Comparison of ENCODE assay signal across 9 cellular contexts in genomic region chr11:65612691-65613090, GRCh38. TPM values are rescaled to one million over a fixed set of nuclear protein-coding genes. Genes with fewer than 3 reads are reported as not detected.
DNase-seq lines count a peak whose midpoint lies in the region; FAIRE-seq and TF ChIP-seq lines count a peak whose summit lies in the region.
"Had no signal": no experiment of that assay in that cellular context is flagged by ENCODE, and none has a peak within 500 bp of the region (broad histone marks: within the 10 kb centered on the region; RNA-seq: fewer than 3 reads in every experiment).

No MANE protein-coding gene starts in this region.

- no peaks in the 10 kb centered on the region; the same call in 1 of the 2 replicates for H3K9me3 ChIP-seq in AG04450 (ENCODE audit: control insufficient read depth, insufficient read depth, low read length)
- no peaks in the 10 kb centered on the region for H3K9me3 ChIP-seq in Karpas-422 (ENCODE audit: low read length)
- no peaks in the 10 kb centered on the region for H3K9me3 ChIP-seq in colonic mucosa
- H3K9me3 ChIP-seq in neural cell (ENCODE audit: low read length) = no peaks in the 10 kb centered on the region

- H3K9ac ChIP-seq in Karpas-422 (ENCODE audit: low read length) = peak overlapping the region; percentile 80
- peak overlapping the region; percentile 76 to 96 for H3K9ac ChIP-seq in colonic mucosa (ENCODE audit: low read depth in 2 of 2, low read length in 2 of 2)
- H3K9ac ChIP-seq in neural cell (ENCODE audit: low read length) = no peak overlapping the region

- no peak overlapping the region for H2AFZ ChIP-seq in Karpas-422 (ENCODE audit: low read length)
- H2AFZ ChIP-seq in neural cell (ENCODE audit: low read depth, low read length) = no peak overlapping the region

- no peak for TF ChIP-seq POLR2A in lower leg skin (IDR thresholded peaks at IDR 0.05)

- no peak for DNase-seq in AG04450 (ENCODE audit: low read depth, low spot score)
- DNase-seq in Karpas-422 = no peak
- no peak for DNase-seq in colonic mucosa
- no peak for DNase-seq in urothelium cell line (ENCODE audit: low spot score)
- no peak for DNase-seq in lower leg skin (ENCODE audit: low spot score in 2 of 2)
- DNase-seq in hepatic stellate cell (ENCODE audit: low spot score) = no peak
- no peak for DNase-seq in effector CD4-positive, alpha-beta T cell

- TF ChIP-seq CTCF in AG04450 (IDR thresholded peaks at IDR 0.05; ENCODE audit: low read depth, low read length) (no peak), colonic mucosa (IDR thresholded peaks at IDR 0.05) (no peak), neural cell (IDR thresholded peaks at IDR 0.05; ENCODE audit: poor library complexity, severe bottlenecking) (no peak), lower leg skin (IDR thresholded peaks at IDR 0.05) (no peak)

- peaks cover 54% of the 10 kb centered on the region for H3K79me2 ChIP-seq in Karpas-422 (ENCODE audit: low read length)
- peaks cover 18% of the 10 kb centered on the region for H3K79me2 ChIP-seq in neural cell (replicated peaks; ENCODE audit: insufficient read depth, low read length)

- H3K27ac ChIP-seq in AG04450 (ENCODE audit: low read depth, low read length) (peak overlapping the region; percentile 39), Karpas-422 (ENCODE audit: low read length) (no peak overlapping the region), colonic mucosa (no peak overlapping the region), neural cell (ENCODE audit: low read length) (no peak overlapping the region)

- 58 to 72% methylated on average over 3 to 7 of the region's 7 CpGs for WGBS in lower leg skin, 2 donors

- POLR2A ChIA-PET in AG04450 (lab: Yijun Ruan, JAX) = no interaction called here

- CTCF ChIA-PET in AG04450 (lab: Charles Lee) = interaction anchor here (1.4 kb wide), 2 partner anchors 19 to 71 kb away, joined by 6 to 8 read pairs; no protein-coding TSS in a partner anchor

- no peak for TF ChIP-seq EP300 in neural cell (conservative IDR thresholded peaks at IDR 0.05; ENCODE audit: poor library complexity, severe bottlenecking)

- H3K4me3 ChIP-seq in AG04450 (ENCODE audit: low read depth, low read length) (peak overlapping the region; percentile 93), Karpas-422 (ENCODE audit: low read length) (peak overlapping the region; percentile 92), colonic mucosa (peak overlapping the region; percentile 90), neural cell (ENCODE audit: low read length) (peak overlapping the region; percentile 81), lower leg skin (ENCODE audit: low read depth, poor library complexity, severe bottlenecking) (no peak overlapping the region)

- H3F3A ChIP-seq in neural cell (ENCODE audit: insufficient read depth, low read length, poor library complexity, severe bottlenecking) = no peaks in the 10 kb centered on the region

- intact Hi-C loops in colonic mucosa (cut with DNase I) (loop anchor here (5.0 kb wide), 1 partner anchor 70 kb away; no protein-coding TSS in a partner anchor), lower leg skin (cut with DNase I; ENCODE audit: low total_unique reads) (loop anchor here (5.0 kb wide), 1 partner anchor 35 kb away; the partner anchor contains the start of gene EHBP1L1)

- H3K4me1 ChIP-seq in Karpas-422 (ENCODE audit: low read length) (peaks cover 36% of the 10 kb centered on the region), colonic mucosa (peaks cover 36% of the 10 kb centered on the region)

- peak overlapping the region; percentile 86 for H3K4me2 ChIP-seq in Karpas-422 (ENCODE audit: low read depth, low read length, poor library complexity, severe bottlenecking)
- H3K4me2 ChIP-seq in neural cell (ENCODE audit: low read length) = no peak overlapping the region

- no peak for FAIRE-seq in urothelium cell line (lab: Jason Lieb, UNC)

- H3K27me3 ChIP-seq in AG04450 (ENCODE audit: control insufficient read depth, insufficient read depth, low read length) = no peaks in the 10 kb centered on the region
- no peaks in the 10 kb centered on the region for H3K27me3 ChIP-seq in Karpas-422 (ENCODE audit: low read length)
- H3K27me3 ChIP-seq in colonic mucosa = no peaks in the 10 kb centered on the region
- no peaks in the 10 kb centered on the region for H3K27me3 ChIP-seq in neural cell (ENCODE audit: insufficient read depth, low read depth, low read length)

- TF ChIP-seq RAD21 in neural cell (conservative IDR thresholded peaks at IDR 0.05) = no peak

- H4K20me1 ChIP-seq in Karpas-422 (ENCODE audit: insufficient read depth, low read depth, low read length) (peaks cover 16% of the 10 kb centered on the region), neural cell (ENCODE audit: insufficient read depth) (no peaks in the 10 kb centered on the region)

- H3K9me2 ChIP-seq in Karpas-422 (replicated peaks; ENCODE audit: insufficient read depth, low read length) = no peaks in the 10 kb centered on the region
- no peaks in the 10 kb centered on the region for H3K9me2 ChIP-seq in neural cell (ENCODE audit: insufficient read depth, low read length)

- 0 out of 2 replicates have a peak, but pooled peaks cover 3% of the 10 kb centered on the region for H3K36me3 ChIP-seq in Karpas-422 (ENCODE audit: insufficient read depth, low read length)
- no peaks in the 10 kb centered on the region for H3K36me3 ChIP-seq in colonic mucosa
- no peaks in the 10 kb centered on the region for H3K36me3 ChIP-seq in neural cell (ENCODE audit: insufficient read depth, low read length)

TF ChIP-seq in neural cell, 6 proteins besides CTCF, POLR2A, EP300 and RAD21:
- TF ChIP-seq SMC3 (conservative IDR thresholded peaks at IDR 0.05; ENCODE audit: poor library complexity) (no peak), EZH2 (IDR thresholded peaks at IDR 0.05; ENCODE audit: borderline replicate concordance, insufficient read depth, low read length, poor library complexity, severe bottlenecking) (no peak), TAF1 (IDR thresholded peaks at IDR 0.05; ENCODE audit: low read depth) (no peak), MXI1 (conservative IDR thresholded peaks at IDR 0.05; ENCODE audit: poor library complexity, severe bottlenecking) (no peak), POLR2AphosphoS5 (IDR thresholded peaks at IDR 0.05) (no peak), REST (IDR thresholded peaks at IDR 0.05; ENCODE audit: borderline replicate concordance) (no peak)

RNA-seq across cellular contexts. Expression of gene MAP3K11, which starts 1.3 kb away (rescaled TPM):
- polyA plus RNA-seq in AG04450 (2011; rRNA removed) = 12.6 and 17.1 TPM in 2 replicates
- 21.6 and 26.2 TPM in 2 replicates for polyA minus RNA-seq in AG04450 (2011; rRNA and poly(A)+ RNA removed)
- total RNA-seq in Karpas-422 (2014; rRNA removed; shearing (Covaris generic); ENCODE audit: low replicate concordance) = 11.8 and 28.0 TPM in 2 replicates
- total RNA-seq in colonic mucosa = 100 to 1,000 TPM in 1 of 2 donors, 10 to 100 TPM in 1; 92.7 to 102 TPM
- 3.9 and 6.6 TPM in 2 replicates for polyA plus RNA-seq in neural cell
- polyA minus RNA-seq in neural cell = 12.0 and 13.4 TPM in 2 replicates
- total RNA-seq in lower leg skin = 10 to 100 TPM; 31.6 to 40.0 (median 39.1) TPM

RNA-seq across cellular contexts. Expression of gene PCNX3, which starts 2.9 kb away (rescaled TPM):
- polyA plus RNA-seq in AG04450 (2011; rRNA removed) = 9.7 and 14.0 TPM in 2 replicates
- polyA minus RNA-seq in AG04450 (2011; rRNA and poly(A)+ RNA removed) = 19.5 and 24.1 TPM in 2 replicates
- total RNA-seq in Karpas-422 (2014; rRNA removed; shearing (Covaris generic); ENCODE audit: low replicate concordance) = 20.4 and 28.5 TPM in 2 replicates
- total RNA-seq in colonic mucosa = 10 to 100 TPM; 41.5 to 72.4 TPM
- 7.8 and 8.1 TPM in 2 replicates for polyA plus RNA-seq in neural cell
- polyA minus RNA-seq in neural cell = 16.1 and 22.2 TPM in 2 replicates
- total RNA-seq in lower leg skin = 10 to 100 TPM; 24.1 to 44.1 (median 34.4) TPM

RNA-seq across cellular contexts. Expression of gene KCNK7, which starts 17.1 kb away (rescaled TPM):
- polyA plus RNA-seq in AG04450 (2011; rRNA removed) (0.17 TPM in 1 of 2 replicates, not detected in the other), neural cell (1.1 TPM in 1 of 2 replicates, not detected in the other)
- not detected in 2 replicates for polyA minus RNA-seq in AG04450 (2011; rRNA and poly(A)+ RNA removed)
- 0.25 and 0.48 TPM in 2 replicates for total RNA-seq in Karpas-422 (2014; rRNA removed; shearing (Covaris generic); ENCODE audit: low replicate concordance)
- total RNA-seq in colonic mucosa (under 1 TPM; 0.40 to 0.69 TPM), lower leg skin (100 to 1,000 TPM; 168 to 197 (median 184) TPM)
- polyA minus RNA-seq in neural cell = 0.49 TPM in 1 of 2 replicates, not detected in the other
- total RNA-seq: HT1080 had no signal

RNA-seq across cellular contexts. Expression of gene SIPA1, which starts 25.2 kb away (rescaled TPM):
- 11.4 and 19.8 TPM in 2 replicates for polyA plus RNA-seq in AG04450 (2011; rRNA removed)
- polyA minus RNA-seq in AG04450 (2011; rRNA and poly(A)+ RNA removed) = 18.2 and 22.6 TPM in 2 replicates
- total RNA-seq in Karpas-422 (2014; rRNA removed; shearing (Covaris generic); ENCODE audit: low replicate concordance) = 74.6 and 123 TPM in 2 replicates
- total RNA-seq in colonic mucosa = 10 to 100 TPM; 21.0 to 33.0 TPM
- 0.16 and 6.5 TPM in 2 replicates for polyA plus RNA-seq in neural cell
- polyA minus RNA-seq in neural cell = 0.97 and 1.6 TPM in 2 replicates
- total RNA-seq in lower leg skin = 10 to 100 TPM; 25.3 to 34.4 (median 28.6) TPM

RNA-seq across cellular contexts. Expression of gene EHBP1L1, which starts 36.8 kb away (rescaled TPM):
- polyA plus RNA-seq in AG04450 (2011; rRNA removed) (11.3 and 15.2 TPM in 2 replicates), neural cell (18.3 and 19.8 TPM in 2 replicates)
- polyA minus RNA-seq in AG04450 (2011; rRNA and poly(A)+ RNA removed) = 11.4 and 14.3 TPM in 2 replicates
- total RNA-seq in Karpas-422 (2014; rRNA removed; shearing (Covaris generic); ENCODE audit: low replicate concordance) = 19.9 and 75.1 TPM in 2 replicates
- total RNA-seq in colonic mucosa (10 to 100 TPM; 58.5 to 78.5 TPM), lower leg skin (10 to 100 TPM; 40.5 to 71.0 (median 57.3) TPM)
- polyA minus RNA-seq in neural cell = 5.4 and 8.6 TPM in 2 replicates

Comparison
In these comparisons a context has a peak if more than half of its experiments do, and no peak if none do; other contexts are left out.
1. RNA of gene KCNK7, which starts 17.1 kb away (total RNA-seq): 168 to 197 TPM in lower leg skin; 0.40 to 0.69 TPM in colonic mucosa and 0.25 to 0.48 TPM in Karpas-422; every median in the first group is over 10 times any median in the second.